In genomic region chr2:222038086-222038802, GRCh38 we compare ENCODE assay signal across 8 cellular contexts.
DNase-seq lines count a peak whose midpoint lies in the region; ATAC-seq and TF ChIP-seq lines count a peak whose summit lies in the region.

No MANE protein-coding gene starts in this region.

- H3K4me2 ChIP-seq in OCI-LY1 (ENCODE audit: low read length): no peak overlapping the region

- CTCF ChIA-PET in AG04449 (lab: Yijun Ruan, JAX): interaction anchor here (0.6 to 4.4 kb wide), 14 partner anchors 10 to 614 kb away, joined by 3 to 35 read pairs (median 4); no protein-coding TSS in a partner anchor

- no peaks in the 10 kb centered on the region for H3K36me3 ChIP-seq in OCI-LY1 (ENCODE audit: insufficient read depth, low read length)

- POLR2A ChIA-PET in AG04449 (lab: Yijun Ruan, JAX): no interaction called here

- H3K9ac ChIP-seq in OCI-LY1 (ENCODE audit: low read length): no peak overlapping the region

- ATAC-seq in HG03175 (IDR thresholded peaks at IDR 0.05; ENCODE audit: unreplicated experiment): no peak
- no peak for ATAC-seq in GM21423 (IDR thresholded peaks at IDR 0.05; ENCODE audit: unreplicated experiment)

- no peaks in the 10 kb centered on the region for H3K4me1 ChIP-seq in OCI-LY1 (ENCODE audit: insufficient read depth, low read length, severe bottlenecking)

- no peak overlapping the region for H3K27ac ChIP-seq in OCI-LY1 (ENCODE audit: low read depth, low read length, poor library complexity, severe bottlenecking)

- no peaks in the 10 kb centered on the region for H3K79me2 ChIP-seq in OCI-LY1 (ENCODE audit: insufficient read depth, low read length)

- H3K4me3 ChIP-seq in AG04449 (ENCODE audit: low read depth, low read length): no peak overlapping the region
- H3K4me3 ChIP-seq in OCI-LY1 (ENCODE audit: low read depth, low read length, poor library complexity, severe bottlenecking): no peak overlapping the region
- no peak overlapping the region for H3K4me3 ChIP-seq in fibroblast of villous mesenchyme (ENCODE audit: low read depth, low read length)

- no peaks in the 10 kb centered on the region for H3K9me2 ChIP-seq in OCI-LY1 (ENCODE audit: low read depth, low read length)

- DNase-seq in AG04449 (ENCODE audit: low read depth, low spot score) (no peak), fibroblast of villous mesenchyme (ENCODE audit: low read depth) (peak; percentile 14), retina (no peak), NCI-H146 treated with DMSO at 0.1 percent for 48 hours (lab: John Stamatoyannopoulos, UW; ENCODE audit: unreplicated experiment) (no peak)

- H3K9me3 ChIP-seq in OCI-LY1 (ENCODE audit: low read length): no peaks in the 10 kb centered on the region

- H3F3A ChIP-seq in OCI-LY1 (ENCODE audit: insufficient read depth, low read length): no peaks in the 10 kb centered on the region

- no peak overlapping the region for H2AFZ ChIP-seq in OCI-LY1 (ENCODE audit: low read length)

- no peaks in the 10 kb centered on the region for H3K27me3 ChIP-seq in OCI-LY1 (ENCODE audit: insufficient read depth, low read length)

- TF ChIP-seq CTCF in AG04449 (IDR thresholded peaks at IDR 0.05; ENCODE audit: insufficient read depth, low read length, missing control alignments) (peak; percentile 20), GM12873 (IDR thresholded peaks at IDR 0.05; ENCODE audit: insufficient read depth, low read depth, low read length, missing control alignments) (peak; percentile 35), OCI-LY1 (IDR thresholded peaks at IDR 0.05; ENCODE audit: low read length) (peak; percentile 36; the same call in 1 of the 2 replicates), fibroblast of villous mesenchyme (IDR thresholded peaks at IDR 0.05; ENCODE audit: insufficient read depth, low read depth, low read length) (peak; percentile 48)

- no peaks in the 10 kb centered on the region for H4K20me1 ChIP-seq in OCI-LY1 (ENCODE audit: insufficient read depth, low read length)
